Comparison of ENCODE assay signal across 8 cellular contexts in the genomic region with DNA sequence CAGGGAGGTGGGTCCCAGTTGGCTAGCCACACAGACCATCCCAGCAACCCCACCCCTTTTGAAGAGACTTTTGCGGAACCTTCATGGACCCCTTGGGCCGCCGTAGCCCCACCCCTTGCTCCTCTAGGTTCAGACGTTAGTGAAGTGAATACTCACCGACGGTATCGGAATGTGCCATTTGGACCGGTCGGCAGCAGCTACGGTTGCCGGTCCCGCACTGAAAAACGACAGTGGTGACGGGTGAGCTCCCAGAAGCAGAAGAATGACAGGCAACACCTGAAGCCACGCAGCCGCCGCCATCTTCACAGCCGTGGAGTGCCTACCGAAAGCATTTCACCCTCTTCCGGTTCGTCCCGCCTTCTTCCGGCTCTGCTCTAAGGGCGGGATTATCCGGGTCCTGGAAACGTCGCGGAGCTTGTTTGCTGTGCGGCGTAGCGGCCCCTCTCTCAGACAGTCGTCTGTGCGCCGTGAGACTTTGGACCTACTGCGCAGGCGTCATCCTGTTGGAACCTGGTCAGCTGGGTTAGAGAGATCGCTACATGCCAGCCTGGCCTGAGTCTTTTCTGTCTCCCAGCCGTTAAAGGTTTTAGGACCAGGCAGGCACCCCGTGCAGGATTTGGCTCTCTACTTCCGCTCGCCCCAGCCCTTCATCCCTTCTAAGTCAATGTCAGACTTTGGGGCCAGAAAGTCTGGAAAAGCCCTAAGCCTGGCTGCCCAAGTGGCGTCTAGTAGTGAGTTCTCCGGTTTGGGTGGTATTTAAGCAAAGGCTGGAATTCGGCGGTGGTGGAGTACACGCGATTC. TPM values are rescaled to one million over a fixed set of nuclear protein-coding genes. Genes with fewer than 3 reads are reported as not detected.
DNase-seq lines count a peak whose midpoint lies in the region; ATAC-seq and TF ChIP-seq lines count a peak whose summit lies in the region.

A gene with protein sequence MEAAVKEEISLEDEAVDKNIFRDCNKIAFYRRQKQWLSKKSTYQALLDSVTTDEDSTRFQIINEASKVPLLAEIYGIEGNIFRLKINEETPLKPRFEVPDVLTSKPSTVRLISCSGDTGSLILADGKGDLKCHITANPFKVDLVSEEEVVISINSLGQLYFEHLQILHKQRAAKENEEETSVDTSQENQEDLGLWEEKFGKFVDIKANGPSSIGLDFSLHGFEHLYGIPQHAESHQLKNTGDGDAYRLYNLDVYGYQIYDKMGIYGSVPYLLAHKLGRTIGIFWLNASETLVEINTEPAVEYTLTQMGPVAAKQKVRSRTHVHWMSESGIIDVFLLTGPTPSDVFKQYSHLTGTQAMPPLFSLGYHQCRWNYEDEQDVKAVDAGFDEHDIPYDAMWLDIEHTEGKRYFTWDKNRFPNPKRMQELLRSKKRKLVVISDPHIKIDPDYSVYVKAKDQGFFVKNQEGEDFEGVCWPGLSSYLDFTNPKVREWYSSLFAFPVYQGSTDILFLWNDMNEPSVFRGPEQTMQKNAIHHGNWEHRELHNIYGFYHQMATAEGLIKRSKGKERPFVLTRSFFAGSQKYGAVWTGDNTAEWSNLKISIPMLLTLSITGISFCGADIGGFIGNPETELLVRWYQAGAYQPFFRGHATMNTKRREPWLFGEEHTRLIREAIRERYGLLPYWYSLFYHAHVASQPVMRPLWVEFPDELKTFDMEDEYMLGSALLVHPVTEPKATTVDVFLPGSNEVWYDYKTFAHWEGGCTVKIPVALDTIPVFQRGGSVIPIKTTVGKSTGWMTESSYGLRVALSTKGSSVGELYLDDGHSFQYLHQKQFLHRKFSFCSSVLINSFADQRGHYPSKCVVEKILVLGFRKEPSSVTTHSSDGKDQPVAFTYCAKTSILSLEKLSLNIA (N-terminal part only) (plus strand): TSS at position 103 of the 801 bp plus-strand sequence. CDS start 1,281 bp downstream, outside the sequence.
A gene with protein sequence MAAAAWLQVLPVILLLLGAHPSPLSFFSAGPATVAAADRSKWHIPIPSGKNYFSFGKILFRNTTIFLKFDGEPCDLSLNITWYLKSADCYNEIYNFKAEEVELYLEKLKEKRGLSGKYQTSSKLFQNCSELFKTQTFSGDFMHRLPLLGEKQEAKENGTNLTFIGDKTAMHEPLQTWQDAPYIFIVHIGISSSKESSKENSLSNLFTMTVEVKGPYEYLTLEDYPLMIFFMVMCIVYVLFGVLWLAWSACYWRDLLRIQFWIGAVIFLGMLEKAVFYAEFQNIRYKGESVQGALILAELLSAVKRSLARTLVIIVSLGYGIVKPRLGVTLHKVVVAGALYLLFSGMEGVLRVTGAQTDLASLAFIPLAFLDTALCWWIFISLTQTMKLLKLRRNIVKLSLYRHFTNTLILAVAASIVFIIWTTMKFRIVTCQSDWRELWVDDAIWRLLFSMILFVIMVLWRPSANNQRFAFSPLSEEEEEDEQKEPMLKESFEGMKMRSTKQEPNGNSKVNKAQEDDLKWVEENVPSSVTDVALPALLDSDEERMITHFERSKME (minus strand): TSS at position 335 of the 801 bp plus-strand sequence. CDS start 35 bp downstream, at position 300.

- TF ChIP-seq POLR2A in tibial nerve (IDR thresholded peaks at IDR 0.05), result peak; percentile 80 to 91

- H2AFZ ChIP-seq in parathyroid adenoma, result peak within 1 kb of the TSS; percentile 77

- peak; percentile 77 to 97 for TF ChIP-seq EP300 in tibial nerve (IDR thresholded peaks at IDR 0.05)

- H3K4me1 ChIP-seq in adipocyte (ENCODE audit: control insufficient read depth, insufficient read depth, low read length) (peaks cover 48% of the 10 kb centered on the region), cardiac muscle cell (ENCODE audit: low read depth) (peaks cover 28% of the 10 kb centered on the region), parathyroid adenoma (peaks cover 15% of the 10 kb centered on the region), tibial nerve (peaks cover 0 to 62% (median 32%) of the 10 kb centered on the region in 4 donors)

- ATAC-seq in HG02798 (IDR thresholded peaks at IDR 0.05; ENCODE audit: poor library complexity, unreplicated experiment), result peak; percentile 94

- H3K9me3 ChIP-seq in adipocyte (ENCODE audit: control insufficient read depth, low read length) (no peaks in the 10 kb centered on the region), cardiac muscle cell (ENCODE audit: low read depth) (no peaks in the 10 kb centered on the region), parathyroid adenoma (ENCODE audit: control insufficient read depth, low read length) (no peaks in the 10 kb centered on the region), tibial nerve (no peaks in the 10 kb centered on the region)

- H3K27me3 ChIP-seq in adipocyte (replicated peaks; ENCODE audit: control insufficient read depth, insufficient read depth, low read length) (no peaks in the 10 kb centered on the region), cardiac muscle cell (no peaks in the 10 kb centered on the region), parathyroid adenoma (ENCODE audit: control insufficient read depth, insufficient read depth, low read length) (no peaks in the 10 kb centered on the region), tibial nerve (no peaks in the 10 kb centered on the region)

- H3K36me3 ChIP-seq in adipocyte (ENCODE audit: control insufficient read depth, insufficient read depth, low read length, severe bottlenecking) (peaks cover 4% of the 10 kb centered on the region), cardiac muscle cell (no peaks in the 10 kb centered on the region), parathyroid adenoma (ENCODE audit: control insufficient read depth, insufficient read depth, low read length) (no peaks in the 10 kb centered on the region), tibial nerve (peaks cover 0 to 2% (median 0%) of the 10 kb centered on the region in 3 donors)

- peak within 1 kb of the TSS; percentile 100 for H3K4me2 ChIP-seq in parathyroid adenoma (ENCODE audit: low read length)

- H3K79me2 ChIP-seq in parathyroid adenoma, result peaks cover 5% of the 10 kb centered on the region

- TF ChIP-seq CTCF in GM12875 (IDR thresholded peaks at IDR 0.05; ENCODE audit: borderline replicate concordance, insufficient read depth, low read depth, low read length) (no peak), cardiac muscle cell (IDR thresholded peaks at IDR 0.05; ENCODE audit: low read depth, low read length) (no peak), parathyroid adenoma (IDR thresholded peaks at IDR 0.05) (no peak), tibial nerve (IDR thresholded peaks at IDR 0.05) (peak in 2 of 5 experiments; percentile 6 to 35)

- H3K27ac ChIP-seq in cardiac muscle cell, result peak within 1 kb of the TSS; percentile 97
- H3K27ac ChIP-seq in parathyroid adenoma, result peak within 1 kb of the TSS; percentile 96
- H3K27ac ChIP-seq in tibial nerve, result peak within 1 kb of the TSS; percentile 89 to 99 (median 94)

- H3K9ac ChIP-seq in adipocyte (ENCODE audit: low read length) (peak within 1 kb of the TSS; percentile 99), parathyroid adenoma (peak within 1 kb of the TSS; percentile 29)

- 0 to 1% methylated on average over 42 to 47 of the region's 47 CpGs for WGBS in tibial nerve, 2 donors

- peak; percentile 96 for DNase-seq in NCI-H1436 (lab: John Stamatoyannopoulos, UW)
- DNase-seq in T follicular helper cell (ENCODE audit: low read depth), result peak; percentile 94
- peak; percentile 99 for DNase-seq in adipocyte (ENCODE audit: low read depth)
- DNase-seq in cardiac muscle cell (ENCODE audit: low read depth in 1 of 2, low spot score in 1 of 2), result peak; percentile 99
- peak; percentile 93 to 96 for DNase-seq in tibial nerve (ENCODE audit: low spot score in 2 of 2)

- H3K4me3 ChIP-seq in GM12875 (ENCODE audit: low read depth, low read length) (peak within 1 kb of the TSS; percentile 81), adipocyte (ENCODE audit: low read length) (peak within 1 kb of the TSS; percentile 99), cardiac muscle cell (peak within 1 kb of the TSS; percentile 76), parathyroid adenoma (ENCODE audit: low read depth, low read length) (peak within 1 kb of the TSS; percentile 93), tibial nerve (peak within 1 kb of the TSS; percentile 49 to 85 (median 74))

RNA-seq across cellular contexts. Expression of the first gene that starts in this region (rescaled TPM):
- total RNA-seq in cardiac muscle cell (17.6 and 22.2 TPM in 2 replicates), tibial nerve (10 to 100 TPM; 24.3 to 35.5 (median 34.2) TPM)
- polyA plus RNA-seq in cardiac muscle cell, result 21.0 and 24.2 TPM in 2 replicates

RNA-seq across cellular contexts. Expression of the second gene that starts in this region (rescaled TPM):
- total RNA-seq in cardiac muscle cell (39.8 and 43.5 TPM in 2 replicates), tibial nerve (10 to 100 TPM; 51.1 to 58.6 (median 55.7) TPM)
- 59.2 and 85.5 TPM in 2 replicates for polyA plus RNA-seq in cardiac muscle cell

Comparison
In these comparisons a context has a peak if more than half of its experiments do, and no peak if none do; other contexts are left out.
1. Peak in every context shown above with its lines: DNase-seq, ATAC-seq, H3K4me3 ChIP-seq and H3K27ac ChIP-seq.